Comparison of ENCODE assay signal across 22 cellular contexts in the genomic region with DNA sequence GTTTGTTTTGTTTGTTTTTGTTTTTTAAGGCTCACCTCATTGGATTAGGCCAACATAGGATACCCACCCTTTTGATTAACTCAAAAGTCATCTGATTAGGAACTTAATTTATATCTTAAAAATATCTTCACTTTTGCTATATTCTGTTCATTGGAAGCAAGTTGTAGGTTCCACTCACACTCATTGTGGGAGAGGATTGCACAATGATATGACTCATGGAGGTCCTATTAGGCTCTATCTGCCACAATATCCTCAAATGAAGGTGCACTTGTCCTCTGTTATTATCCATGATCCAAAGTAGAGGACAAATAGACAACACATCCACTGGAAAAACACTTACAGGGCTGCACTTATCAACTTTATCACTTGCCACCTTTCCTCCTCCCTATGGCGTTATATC.
DNase-seq lines count a peak whose midpoint lies in the region; ATAC-seq and TF ChIP-seq lines count a peak whose summit lies in the region.
"Had no signal": no experiment of that assay in that cellular context is flagged by ENCODE, and none has a peak within 500 bp of the region (broad histone marks: within the 10 kb centered on the region; RNA-seq: fewer than 3 reads in every experiment).

No MANE protein-coding gene starts in this region.

- no peak overlapping the region for H2BK5ac ChIP-seq in mesenchymal stem cell (ENCODE audit: low read depth, low read length, poor library complexity, severe bottlenecking)

- H2AK5ac ChIP-seq in mesenchymal stem cell (ENCODE audit: low read length, severe bottlenecking) = no peak overlapping the region

- H3K9me3 ChIP-seq in mesenchymal stem cell (ENCODE audit: control insufficient read depth, low read length) = no peaks in the 10 kb centered on the region
- H3K9me3 ChIP-seq: ascending aorta, Peyer's patch, upper lobe of left lung had no signal

- H4K91ac ChIP-seq in mesenchymal stem cell (ENCODE audit: low read length) = no peak overlapping the region

- WGBS in mesenchymal stem cell = 94% methylated on average over 1 of the region's 1 CpG

- no peak overlapping the region for H3K9ac ChIP-seq in mesenchymal stem cell (ENCODE audit: low read length)

- no peak overlapping the region for H2AFZ ChIP-seq in mesenchymal stem cell (ENCODE audit: low read depth, low read length)
- H2AFZ ChIP-seq: hepatocyte had no signal

- H3K14ac ChIP-seq in mesenchymal stem cell (ENCODE audit: low read length in 2 of 2) = no peak overlapping the region

- no peak overlapping the region for H4K8ac ChIP-seq in mesenchymal stem cell (ENCODE audit: low read length)

- no peaks in the 10 kb centered on the region for H3K4me1 ChIP-seq in mesenchymal stem cell (ENCODE audit: control insufficient read depth, insufficient read depth, low read depth, low read length)
- H3K4me1 ChIP-seq: ascending aorta, Peyer's patch, upper lobe of left lung had no signal

- H3K36me3 ChIP-seq in mesenchymal stem cell (ENCODE audit: control insufficient read depth in 1 of 2, insufficient read depth in 2 of 2, low read depth in 1 of 2, low read length in 2 of 2) = no peaks in the 10 kb centered on the region
- H3K36me3 ChIP-seq: ascending aorta, Peyer's patch, upper lobe of left lung had no signal

- TF ChIP-seq CTCF in choroid plexus epithelial cell (conservative IDR thresholded peaks at IDR 0.05; ENCODE audit: low read depth, low read length) = no peak
- no peak for TF ChIP-seq CTCF in GM20000 (IDR thresholded peaks at IDR 0.05; ENCODE audit: extremely low read depth, missing control alignments)

- H3K18ac ChIP-seq in mesenchymal stem cell (ENCODE audit: low read depth in 1 of 2, low read length in 2 of 2) = no peak overlapping the region

- no peak overlapping the region for H2BK15ac ChIP-seq in mesenchymal stem cell (ENCODE audit: low read depth, poor library complexity, severe bottlenecking)

- ATAC-seq in HG03280 (IDR thresholded peaks at IDR 0.05; ENCODE audit: unreplicated experiment) = no peak
- ATAC-seq: activated CD8-positive, alpha-beta T cell treated with anti-CD3 and anti-CD28 coated beads, Interleukin-2, amount 10 ng/mL, durations not matched to agents 7 days and 5 days; activated T-cell treated with anti-CD3 and anti-CD28 coated beads, Interleukin-2, amount 50 U/mL, for 4 hours; effector memory CD8-positive, alpha-beta T cell had no signal

- no peaks in the 10 kb centered on the region for H3K79me1 ChIP-seq in mesenchymal stem cell (replicated peaks; ENCODE audit: low read length, poor library complexity, severe bottlenecking)

- H3K4me3 ChIP-seq in choroid plexus epithelial cell (ENCODE audit: low read depth, low read length) = no peak overlapping the region
- no peak overlapping the region for H3K4me3 ChIP-seq in mesenchymal stem cell (ENCODE audit: insufficient read depth in 1 of 2, low read depth in 1 of 2, low read length in 2 of 2)
- H3K4me3 ChIP-seq: ascending aorta, hepatocyte, Peyer's patch, upper lobe of left lung had no signal

- peaks cover 0 to 73% of the 10 kb centered on the region in 2 experiments for H3K27me3 ChIP-seq in mesenchymal stem cell (ENCODE audit: control insufficient read depth in 1 of 2, insufficient read depth in 1 of 2, low read length in 2 of 2)
- H3K27me3 ChIP-seq: ascending aorta, hepatocyte, Peyer's patch, upper lobe of left lung had no signal

- no peak overlapping the region for H3K27ac ChIP-seq in mesenchymal stem cell (ENCODE audit: low read length, poor library complexity, severe bottlenecking)
- H3K27ac ChIP-seq: ascending aorta, hepatocyte, Peyer's patch, upper lobe of left lung had no signal

- H2BK120ac ChIP-seq in mesenchymal stem cell (ENCODE audit: low read depth, low read length) = no peak overlapping the region

- DNase-seq in HS-27A (ENCODE audit: low read depth) (peak; percentile 31), OCI-M1 (lab: John Stamatoyannopoulos, UW) (peak; percentile 36), choroid plexus epithelial cell (ENCODE audit: low read depth) (peak; percentile 43), mesenchymal stem cell (peak; percentile 7), C1 segment of cervical spinal cord (lab: John Stamatoyannopoulos, UW) (no peak), GM20000 (ENCODE audit: low spot score) (no peak)
- DNase-seq: activated CD8-positive, alpha-beta T cell treated with anti-CD3 and anti-CD28 coated beads, Interleukin-2, amount 10 ng/mL, durations not matched to agents 7 days and 5 days; activated naive CD4-positive, alpha-beta T cell treated with anti-CD3 and anti-CD28 coated beads, Interleukin-2, amount 10 ng/mL, durations not matched to agents 7 days and 5 days; activated T-cell treated with anti-CD3 and anti-CD28 coated beads, Interleukin-2, amount 50 U/mL, for 4 hours; COR-L47; effector memory CD8-positive, alpha-beta T cell; HCEC 1CT; MM.1S; NCI-H1694; NCI-H345; nucleus accumbens; Peyer's patch; stimulated activated CD4-positive, alpha-beta T cell treated with anti-CD3 and anti-CD28 coated beads, Interleukin-12 subunit alpha, Interleukin-12 subunit beta, amount 100 ng/mL, for 4 hours; upper lobe of left lung had no signal

- H3K4ac ChIP-seq in mesenchymal stem cell (ENCODE audit: low read depth in 1 of 2, low read length in 2 of 2) = no peak overlapping the region

- no peak overlapping the region for H3K4me2 ChIP-seq in mesenchymal stem cell (ENCODE audit: low read length, poor library complexity, severe bottlenecking)
- H3K4me2 ChIP-seq: hepatocyte had no signal

- no peak overlapping the region for H3K23ac ChIP-seq in mesenchymal stem cell (ENCODE audit: low read length in 2 of 2)

- H2BK12ac ChIP-seq in mesenchymal stem cell (ENCODE audit: low read length in 2 of 2) = no peak overlapping the region

Comparison
In these comparisons a context has a peak if more than half of its experiments do, and no peak if none do; other contexts are left out.
1. DNase-seq: peak in HS-27A (single experiment), OCI-M1 (single experiment), choroid plexus epithelial cell (single experiment) and mesenchymal stem cell (single experiment); none in C1 segment of cervical spinal cord (0 of 14) and GM20000 (single experiment).